In genomic region chr2:46996300-46996843, GRCh38 we compare ENCODE assay signal across 24 cellular contexts.
"Had no signal": no experiment of that assay in that cellular context is flagged by ENCODE, and none has a peak within 500 bp of the region (broad histone marks: within the 10 kb centered on the region; RNA-seq: fewer than 3 reads in every experiment).

No MANE protein-coding gene starts in this region.

- H3K27me3 ChIP-seq: left lung, neutrophil, ovary, right atrium auricular region, stomach, testis, vagina had no signal

- H3K4me3 ChIP-seq: left lung, lung, ovary, prostate gland, right atrium auricular region, stomach, testis, vagina had no signal

- H3K9me3 ChIP-seq: left lung, neutrophil, ovary, prostate gland, right atrium auricular region, stomach, testis, vagina had no signal

- H3K27ac Mint-ChIP-seq: nephron had no signal

- H3K27ac ChIP-seq: left lung, neutrophil, ovary, prostate gland, right atrium auricular region, stomach, testis, vagina had no signal

- ATAC-seq: effector memory CD8-positive, alpha-beta T cell; esophagus mucosa; left lung had no signal

- H3K4me1 ChIP-seq: left lung, prostate gland had no signal

- H3K27me3 Mint-ChIP-seq: effector memory CD8-positive, alpha-beta T cell had no signal

- H3K9me3 Mint-ChIP-seq: effector memory CD8-positive, alpha-beta T cell; nephron had no signal

- DNase-seq: activated CD4-positive, alpha-beta T cell treated with anti-CD3 and anti-CD28 coated beads, Interleukin-2, amount 50 U/mL, for 4 hours; activated CD8-positive, alpha-beta memory T cell treated with anti-CD3 and anti-CD28 coated beads for 24 hours; activated CD8-positive, alpha-beta memory T cell treated with anti-CD3 and anti-CD28 coated beads, Interleukin-2, amount 50 U/mL, for 4 hours; activated naive CD4-positive, alpha-beta T cell treated with Interleukin-2 at 50 U/mL for 16 hours; activated T-cell treated with anti-CD3 and anti-CD28 coated beads, Interleukin-2, amount 50 U/mL, for 48 hours; aorta; caudate nucleus; effector memory CD8-positive, alpha-beta T cell; foreskin melanocyte; left lung; ovary; stimulated activated CD4-positive, alpha-beta T cell treated with anti-CD3 and anti-CD28 coated beads, Interleukin-1b, Interleukin-23, amount 100 ng/mL, for 48 hours; stomach; T-helper 9 cell; testis; trophoblast cell had no signal

- H3K4me3 Mint-ChIP-seq: brain; effector memory CD8-positive, alpha-beta T cell; nephron had no signal
